28 cellular contexts compared by ENCODE assay signal in genomic region chr9:136862849-136863622, GRCh38. TPM values are rescaled to one million over a fixed set of nuclear protein-coding genes. Genes with fewer than 3 reads are reported as not detected.
DNase-seq lines count a peak whose midpoint lies in the region; ATAC-seq, FAIRE-seq and TF ChIP-seq lines count a peak whose summit lies in the region.
"Had no signal": no experiment of that assay in that cellular context is flagged by ENCODE, and none has a peak within 500 bp of the region (broad histone marks: within the 10 kb centered on the region; RNA-seq: fewer than 3 reads in every experiment).

No MANE protein-coding gene starts in this region.

- no peaks in the 10 kb centered on the region for H3K27me3 ChIP-seq in right atrium auricular region
- no peaks in the 10 kb centered on the region for H3K27me3 ChIP-seq in K562 (ENCODE audit: control insufficient read depth in 2 of 2, insufficient read depth in 2 of 2, low read length in 2 of 2)
- H3K27me3 ChIP-seq in right lobe of liver = no peaks in the 10 kb centered on the region
- no peaks in the 10 kb centered on the region for H3K27me3 ChIP-seq in transverse colon
- H3K27me3 ChIP-seq: neutrophil, Peyer's patch, upper lobe of left lung had no signal

- H3K79me2 ChIP-seq in K562 (ENCODE audit: control insufficient read depth, insufficient read depth, low read length) = peaks cover 43% of the 10 kb centered on the region

- H3K27ac ChIP-seq in right atrium auricular region = no peak overlapping the region
- no peak overlapping the region for H3K27ac ChIP-seq in K562 (ENCODE audit: extremely low read depth, low read depth, low read length)
- H3K27ac ChIP-seq in right lobe of liver = peak overlapping the region in 1 of 3 donors; percentile 49
- no peak overlapping the region for H3K27ac ChIP-seq in transverse colon
- H3K27ac ChIP-seq: neutrophil, upper lobe of left lung, WERI-Rb-1 had no signal

- H3K4me3 ChIP-seq in right atrium auricular region (no peak overlapping the region), K562 (no peak overlapping the region), right lobe of liver (no peak overlapping the region), transverse colon (no peak overlapping the region)
- H3K4me3 ChIP-seq: Peyer's patch, upper lobe of left lung had no signal

- POLR2A ChIA-PET in K562 (lab: Yijun Ruan, JAX) = interaction anchor here (1.9 kb wide), 2 partner anchors 12 to 21 kb away, joined by 4 read pairs; no protein-coding TSS in a partner anchor

- no peak for TF ChIP-seq RAD21 in K562 (CRISPR knock-in tag; conservative IDR thresholded peaks at IDR 0.05 in 1 of 2, IDR thresholded peaks at IDR 0.05 in 1 of 2)

- no peak for FAIRE-seq in K562 (lab: Jason Lieb, UNC)
- FAIRE-seq: G401.6 had no signal

- no TSS peak for BruUV-seq in K562 (replicated peaks; lab: Mats Ljungman, UMichigan)

- H3K4me1 ChIP-seq in right atrium auricular region = peaks cover 0 to 39% of the 10 kb centered on the region in 2 donors
- peaks cover 5 to 52% of the 10 kb centered on the region in 2 experiments; a peak in 3 of 5 replicates for H3K4me1 ChIP-seq in K562 (replicated peaks in 1 of 2; ENCODE audit: control insufficient read depth in 2 of 2, insufficient read depth in 2 of 2, low read length in 2 of 2)
- H3K4me1 ChIP-seq in right lobe of liver = peaks cover 0 to 50% (median 26%) of the 10 kb centered on the region in 4 donors
- peaks cover 25 to 70% (median 50%) of the 10 kb centered on the region in 4 donors for H3K4me1 ChIP-seq in transverse colon

- DNase-seq in cardiac septum (ENCODE audit: low spot score) = peak; percentile 71
- no peak for DNase-seq in right atrium auricular region (ENCODE audit: low spot score)
- DNase-seq in K562 (ENCODE audit: extremely low read depth in 1 of 4, low spot score in 3 of 4) = no peak
- peak in 2 of 3 donors; percentile 56 to 64 for DNase-seq in right lobe of liver
- peak; percentile 6 for DNase-seq in transverse colon
- no peak for DNase-seq in activated gamma-delta T cell treated with Interleukin-2 at 50 U/mL for 16 hours
- no peak for DNase-seq in globus pallidus (ENCODE audit: low spot score)
- DNase-seq: activated CD4-positive, alpha-beta T cell treated with anti-CD3 and anti-CD28 coated beads, Interleukin-2, amount 10 ng/mL, durations not matched to agents 7 days and 5 days; activated gamma-delta T cell; activated naive CD8-positive, alpha-beta T cell treated with anti-CD3 and anti-CD28 coated beads, Interleukin-2, amount 50 U/mL, for 24 hours; activated T-cell treated with anti-CD3 and anti-CD28 coated beads, Interleukin-2, amount 50 U/mL, for 1 hour; Caco-2; central memory CD4-positive, alpha-beta T cell; effector memory CD8-positive, alpha-beta T cell; glutamatergic neuron; islet precursor cell; Kasumi-1; NCI-H1417 treated with DMSO at 0.1 percent for 48 hours; NCI-H2081 treated with DMSO at 0.1 percent for 48 hours; NCI-H226; Peyer's patch; WERI-Rb-1 had no signal

- no peak for TF ChIP-seq EP300 in K562 (IDR thresholded peaks at IDR 0.05; ENCODE audit: low read length)
- no peak for TF ChIP-seq EP300 in transverse colon (IDR thresholded peaks at IDR 0.05; ENCODE audit: low read depth)

- CTCF ChIA-PET in K562 (lab: Yijun Ruan, JAX; ENCODE audit: low intra/inter-chr PET ratio) = no interaction called here

- ATAC-seq in K562 = no peak
- no peak for ATAC-seq in right lobe of liver
- ATAC-seq in GM18909 (IDR thresholded peaks at IDR 0.05; ENCODE audit: poor library complexity, unreplicated experiment) = no peak
- ATAC-seq: activated naive CD8-positive, alpha-beta T cell treated with anti-CD3 and anti-CD28 coated beads, Interleukin-2, amount 50 U/mL, for 24 hours; effector memory CD8-positive, alpha-beta T cell; HCT116; stimulated activated memory B cell treated with anti-CD40 and anti-IgM and Interleukin-4, amounts not matched to agents 10 μg/mL and 1 μg/mL and 100 μg/mL, for 72 hours had no signal

- TF ChIP-seq POLR2A in K562 (conservative IDR thresholded peaks at IDR 0.05) = no peak
- TF ChIP-seq POLR2A in right lobe of liver (IDR thresholded peaks at IDR 0.05) = no peak
- no peak for TF ChIP-seq POLR2A in transverse colon (IDR thresholded peaks at IDR 0.05)

- WGBS in K562 (ENCODE audit: insufficient coverage, low coverage, missing lambda C conversion rate) = 95% methylated on average over 25 of the region's 31 CpGs
- WGBS in right lobe of liver (ENCODE audit: insufficient coverage, low coverage, low lambda C conversion rate, missing lambda C conversion rate) = 83% methylated on average over 15 of the region's 31 CpGs
- 89% methylated on average over 31 of the region's 31 CpGs; no CpG with 5 or more reads in 1 of the 2 donors for whole genome bisulfite sequencing in transverse colon (ENCODE audit: low coverage in 1 of 2), 2 donors

- H4K20me1 ChIP-seq in K562 (replicated peaks; ENCODE audit: control insufficient read depth, insufficient read depth, low read length) = peaks cover 14% of the 10 kb centered on the region; the same call in 1 of the 2 replicates

- peak overlapping the region in 1 of 2 experiments; percentile 39; a peak in 1 of 4 replicates for H3K9ac ChIP-seq in K562 (ENCODE audit: insufficient read depth in 1 of 2, low read depth in 2 of 2, low read length in 2 of 2)

- no peak overlapping the region for H3K4me2 ChIP-seq in K562 (ENCODE audit: insufficient read depth, low read length)

- no peak overlapping the region for H2AFZ ChIP-seq in K562 (ENCODE audit: low read depth, low read length)

- no peak for TF ChIP-seq CTCF in right atrium auricular region (IDR thresholded peaks at IDR 0.05)
- no peak for TF ChIP-seq CTCF in K562 (IDR thresholded peaks at IDR 0.05 in 2 of 3, conservative IDR thresholded peaks at IDR 0.05 in 1 of 3; ENCODE audit: insufficient read depth in 2 of 3, low read depth in 1 of 3, low read length in 3 of 3)
- TF ChIP-seq CTCF in right lobe of liver (IDR thresholded peaks at IDR 0.05) = no peak
- TF ChIP-seq CTCF in transverse colon (IDR thresholded peaks at IDR 0.05) = no peak

- H3K36me3 ChIP-seq in right atrium auricular region = peaks cover 35% of the 10 kb centered on the region
- peaks cover 54% of the 10 kb centered on the region; the same call in 2 of the 3 replicates for H3K36me3 ChIP-seq in K562 (ENCODE audit: control insufficient read depth, insufficient read depth, low read length)
- H3K36me3 ChIP-seq in right lobe of liver = peaks cover 3 to 28% (median 15%) of the 10 kb centered on the region in 4 donors
- H3K36me3 ChIP-seq in transverse colon = peaks cover 0 to 22% (median 11%) of the 10 kb centered on the region in 4 donors

- in situ Hi-C loops in K562 (cut with MboI) (no loop called here), transverse colon (cut with MboI; ENCODE audit: low pct_ligation_motif_present in 1 of 4, low pct_unique_long_range_greater_than_20kb in 1 of 4, low sequenced_read_pairs in 3 of 4) (no loop called here)

- intact Hi-C loops in cardiac septum (cut with DNase I) = no loop called here
- intact Hi-C loops in K562 (cut with micrococcal nuclease) = no loop called here
- intact Hi-C loops in right lobe of liver (cut with DNase I) = no loop called here
- intact Hi-C loops in transverse colon (cut with DNase I; ENCODE audit: low total_unique reads) = loop anchor here (10.0 kb wide), 1 partner anchor 82 kb away; the partner anchor contains the start of genes C8G and FBXW5

- peaks cover 4% of the 10 kb centered on the region for H3K9me1 ChIP-seq in K562 (ENCODE audit: control insufficient read depth, insufficient read depth, low read length)

- H3K9me3 ChIP-seq in right atrium auricular region (no peaks in the 10 kb centered on the region), K562 (replicated peaks; ENCODE audit: control insufficient read depth, insufficient read depth, low read depth, low read length) (no peaks in the 10 kb centered on the region; the same call in 1 of the 2 replicates), right lobe of liver (no peaks in the 10 kb centered on the region), transverse colon (no peaks in the 10 kb centered on the region)
- H3K9me3 ChIP-seq: Caco-2, neutrophil, Peyer's patch had no signal

RNA-seq across cellular contexts. Expression of gene EDF1, which starts 3.1 kb away (rescaled TPM):
- 293 TPM for total RNA-seq in cardiac septum
- 100 to 1,000 TPM; 329 to 428 TPM for total RNA-seq in right atrium auricular region
- 59.6 and 137 TPM in 2 replicates for total RNA-seq in K562 (2011; cell fraction: chromatin; rRNA removed; ENCODE audit: low replicate concordance)
- total RNA-seq in K562 (2011; cell fraction: nucleolus; rRNA removed) = 95.8 and 97.7 TPM in 2 replicates
- total RNA-seq in K562 (2011; cell fraction: nucleoplasm; rRNA removed) = 83.2 and 87.5 TPM in 2 replicates
- total RNA-seq in K562 (2014; rRNA removed) = 532 and 564 TPM in 2 replicates
- total RNA-seq in K562 (2014; rRNA removed; fragmentation: Illumina TruSeq; extraction: Trizol) = 132 and 198 TPM in 2 replicates
- total RNA-seq in K562 (2015; rRNA removed; fragmentation: Illumina TruSeq; extraction: Trizol) = 363 and 368 TPM in 2 replicates
- 302 and 324 TPM in 2 replicates for total RNA-seq in K562 (2021)
- 235 TPM in 2 replicates for polyA plus RNA-seq in K562 (2011; rRNA removed)
- 308 and 335 TPM in 2 replicates for polyA plus RNA-seq in K562 (2011; cell fraction: cytosol; rRNA removed)
- polyA plus RNA-seq in K562 (2011; cell fraction: nucleus; rRNA removed) = 223 and 253 TPM in 2 replicates
- polyA plus RNA-seq in K562 (2012) = 389 and 638 TPM in 2 replicates
- 318 and 384 TPM in 2 replicates for polyA plus RNA-seq in K562 (2014; fragmentation: Illumina TruSeq; extraction: Trizol)
- polyA plus RNA-seq in K562 (2014; fragmentation: Nextera tagmentation; extraction: Ambion mirVana) = 100 to 1,000 TPM in 1 of 2 experiments, 10 to 100 TPM in 1; 81.0 to 108 TPM
- polyA plus RNA-seq in K562 (2014; rRNA removed) = 526 and 558 TPM in 2 replicates
- polyA minus RNA-seq in K562 (2011; rRNA and poly(A)+ RNA removed) = 128 and 129 TPM in 2 replicates
- 82.8 and 116 TPM in 2 replicates for polyA minus RNA-seq in K562 (2011; cell fraction: cytosol; rRNA and poly(A)+ RNA removed)
- polyA minus RNA-seq in K562 (2011; cell fraction: nucleus; rRNA and poly(A)+ RNA removed) = 37.3 and 41.4 TPM in 2 replicates
- total RNA-seq in right lobe of liver = 100 to 1,000 TPM; 216 to 486 (median 227) TPM
- 100 to 1,000 TPM; 353 to 618 (median 555) TPM for total RNA-seq in transverse colon

RNA-seq across cellular contexts. Expression of gene MAMDC4, which starts 10.9 kb away (rescaled TPM):
- total RNA-seq in cardiac septum = 11.0 TPM
- 1 to 10 TPM; 1.7 to 2.0 TPM for total RNA-seq in right atrium auricular region
- 9.8 and 44.0 TPM in 2 replicates for total RNA-seq in K562 (2011; cell fraction: chromatin; rRNA removed; ENCODE audit: low replicate concordance)
- total RNA-seq in K562 (2011; cell fraction: nucleolus; rRNA removed) = 38.6 and 45.4 TPM in 2 replicates
- total RNA-seq in K562 (2011; cell fraction: nucleoplasm; rRNA removed) = 15.4 and 16.5 TPM in 2 replicates
- 4.5 and 7.1 TPM in 2 replicates for total RNA-seq in K562 (2014; rRNA removed)
- 0.10 and 0.47 TPM in 2 replicates for total RNA-seq in K562 (2014; rRNA removed; fragmentation: Illumina TruSeq; extraction: Trizol)
- total RNA-seq in K562 (2015; rRNA removed; fragmentation: Illumina TruSeq; extraction: Trizol) = 2.9 and 3.6 TPM in 2 replicates
- 9.6 and 11.0 TPM in 2 replicates for total RNA-seq in K562 (2021)
- 1.3 and 3.6 TPM in 2 replicates for polyA plus RNA-seq in K562 (2011; rRNA removed)
- 0.74 and 2.6 TPM in 2 replicates for polyA plus RNA-seq in K562 (2011; cell fraction: cytosol; rRNA removed)
- 45.8 and 94.5 TPM in 2 replicates for polyA plus RNA-seq in K562 (2011; cell fraction: nucleus; rRNA removed)
- polyA plus RNA-seq in K562 (2012) = 6.9 and 15.2 TPM in 2 replicates
- polyA plus RNA-seq in K562 (2014; fragmentation: Illumina TruSeq; extraction: Trizol) = 1.5 and 2.2 TPM in 2 replicates
- polyA plus RNA-seq in K562 (2014; fragmentation: Nextera tagmentation; extraction: Ambion mirVana) = under 1 TPM; 0.03 to 0.18 TPM
- polyA plus RNA-seq in K562 (2014; rRNA removed) = 7.9 and 10.8 TPM in 2 replicates
- 0.06 and 0.21 TPM in 2 replicates for polyA minus RNA-seq in K562 (2011; rRNA and poly(A)+ RNA removed)
- 1.1 and 1.5 TPM in 2 replicates for polyA minus RNA-seq in K562 (2011; cell fraction: cytosol; rRNA and poly(A)+ RNA removed)
- polyA minus RNA-seq in K562 (2011; cell fraction: nucleus; rRNA and poly(A)+ RNA removed) = 5.0 and 5.6 TPM in 2 replicates
- total RNA-seq in right lobe of liver = 10 to 100 TPM in 4 of 6 experiments, 1 to 10 TPM in 2; 5.7 to 27.9 (median 22.5) TPM
- 10 to 100 TPM; 11.4 to 52.5 (median 23.2) TPM for total RNA-seq in transverse colon

RNA-seq across cellular contexts. Expression of gene PHPT1, which starts 13.8 kb away (rescaled TPM):
- total RNA-seq in cardiac septum (296 TPM), right atrium auricular region (100 to 1,000 TPM; 140 to 154 TPM), K562 (2014; rRNA removed) (114 and 142 TPM in 2 replicates), K562 (2014; rRNA removed; fragmentation: Illumina TruSeq; extraction: Trizol) (16.4 and 20.9 TPM in 2 replicates), K562 (2015; rRNA removed; fragmentation: Illumina TruSeq; extraction: Trizol) (93.0 and 96.7 TPM in 2 replicates), K562 (2021) (126 and 135 TPM in 2 replicates), right lobe of liver (10 to 100 TPM; 30.5 to 66.6 (median 49.3) TPM), transverse colon (100 to 1,000 TPM in 2 of 4 donors, 10 to 100 TPM in 2; 69.7 to 134 (median 107) TPM)
- 45.1 and 180 TPM in 2 replicates for total RNA-seq in K562 (2011; cell fraction: chromatin; rRNA removed; ENCODE audit: low replicate concordance)
- total RNA-seq in K562 (2011; cell fraction: nucleolus; rRNA removed) = 169 and 176 TPM in 2 replicates
- total RNA-seq in K562 (2011; cell fraction: nucleoplasm; rRNA removed) = 73.7 and 101 TPM in 2 replicates
- polyA plus RNA-seq in K562 (2011; rRNA removed) (50.9 and 84.3 TPM in 2 replicates), K562 (2014; fragmentation: Illumina TruSeq; extraction: Trizol) (80.2 and 98.6 TPM in 2 replicates), K562 (2014; fragmentation: Nextera tagmentation; extraction: Ambion mirVana) (100 to 1,000 TPM; 131 to 166 TPM), K562 (2014; rRNA removed) (129 and 161 TPM in 2 replicates)
- polyA plus RNA-seq in K562 (2011; cell fraction: cytosol; rRNA removed) = 137 and 211 TPM in 2 replicates
- 314 and 360 TPM in 2 replicates for polyA plus RNA-seq in K562 (2011; cell fraction: nucleus; rRNA removed)
- polyA plus RNA-seq in K562 (2012) = 124 and 150 TPM in 2 replicates
- polyA minus RNA-seq in K562 (2011; rRNA and poly(A)+ RNA removed) = 7.0 and 7.2 TPM in 2 replicates
- polyA minus RNA-seq in K562 (2011; cell fraction: cytosol; rRNA and poly(A)+ RNA removed) = 19.4 and 27.9 TPM in 2 replicates
- polyA minus RNA-seq in K562 (2011; cell fraction: nucleus; rRNA and poly(A)+ RNA removed) = 31.0 and 41.3 TPM in 2 replicates

RNA-seq across cellular contexts. Expression of gene AJM1, which starts 20.8 kb away (rescaled TPM):
- 8.6 TPM for total RNA-seq in cardiac septum
- 1 to 10 TPM; 2.7 to 3.0 TPM for total RNA-seq in right atrium auricular region
- 3.5 and 12.8 TPM in 2 replicates for total RNA-seq in K562 (2011; cell fraction: chromatin; rRNA removed; ENCODE audit: low replicate concordance)
- total RNA-seq in K562 (2011; cell fraction: nucleolus; rRNA removed) = 13.2 and 13.6 TPM in 2 replicates
- 7.8 and 10.9 TPM in 2 replicates for total RNA-seq in K562 (2011; cell fraction: nucleoplasm; rRNA removed)
- total RNA-seq in K562 (2014; rRNA removed) = 2.0 and 2.8 TPM in 2 replicates
- total RNA-seq in K562 (2014; rRNA removed; fragmentation: Illumina TruSeq; extraction: Trizol) = 0.07 TPM in 1 of 2 replicates, not detected in the other
- 0.83 and 0.94 TPM in 2 replicates for total RNA-seq in K562 (2015; rRNA removed; fragmentation: Illumina TruSeq; extraction: Trizol)
- total RNA-seq in K562 (2021) = 3.2 TPM in 2 replicates
- polyA plus RNA-seq in K562 (2011; rRNA removed) = 0.46 and 1.1 TPM in 2 replicates
- 0.49 and 1.00 TPM in 2 replicates for polyA plus RNA-seq in K562 (2011; cell fraction: cytosol; rRNA removed)
- 11.7 and 16.6 TPM in 2 replicates for polyA plus RNA-seq in K562 (2011; cell fraction: nucleus; rRNA removed)
- 2.1 and 4.3 TPM in 2 replicates for polyA plus RNA-seq in K562 (2012)
- 0.06 and 0.54 TPM in 2 replicates for polyA plus RNA-seq in K562 (2014; fragmentation: Illumina TruSeq; extraction: Trizol)
- under 1 TPM in 1 of 2 experiments, not detected in 1; 0.01 TPM for polyA plus RNA-seq in K562 (2014; fragmentation: Nextera tagmentation; extraction: Ambion mirVana)
- 2.2 and 3.7 TPM in 2 replicates for polyA plus RNA-seq in K562 (2014; rRNA removed)
- polyA minus RNA-seq in K562 (2011; rRNA and poly(A)+ RNA removed) = 0.11 and 0.12 TPM in 2 replicates
- polyA minus RNA-seq in K562 (2011; cell fraction: cytosol; rRNA and poly(A)+ RNA removed) = 0.86 and 1.3 TPM in 2 replicates
- 2.6 and 3.0 TPM in 2 replicates for polyA minus RNA-seq in K562 (2011; cell fraction: nucleus; rRNA and poly(A)+ RNA removed)
- total RNA-seq in right lobe of liver = 1 to 10 TPM; 1.7 to 2.8 (median 2.6) TPM
- total RNA-seq in transverse colon = 10 to 100 TPM in 3 of 4 donors, 1 to 10 TPM in 1; 9.8 to 26.5 (median 17.0) TPM

RNA-seq across cellular contexts. Expression of gene TRAF2, which starts 23.3 kb away (rescaled TPM):
- total RNA-seq in cardiac septum (10.2 TPM), right atrium auricular region (1 to 10 TPM; 1.9 to 4.1 TPM), K562 (2014; rRNA removed) (26.8 and 33.3 TPM in 2 replicates), K562 (2014; rRNA removed; fragmentation: Illumina TruSeq; extraction: Trizol) (5.9 and 9.1 TPM in 2 replicates), K562 (2015; rRNA removed; fragmentation: Illumina TruSeq; extraction: Trizol) (26.6 and 28.2 TPM in 2 replicates), K562 (2021) (44.5 and 45.2 TPM in 2 replicates), right lobe of liver (1 to 10 TPM; 5.8 to 8.8 (median 7.1) TPM), transverse colon (10 to 100 TPM; 12.5 to 60.6 (median 13.8) TPM)
- 25.3 and 98.2 TPM in 2 replicates for total RNA-seq in K562 (2011; cell fraction: chromatin; rRNA removed; ENCODE audit: low replicate concordance)
- 71.7 TPM in 2 replicates for total RNA-seq in K562 (2011; cell fraction: nucleolus; rRNA removed)
- total RNA-seq in K562 (2011; cell fraction: nucleoplasm; rRNA removed) = 30.2 and 33.8 TPM in 2 replicates
- polyA plus RNA-seq in K562 (2011; rRNA removed) (17.3 and 24.9 TPM in 2 replicates), K562 (2014; fragmentation: Illumina TruSeq; extraction: Trizol) (18.0 and 28.7 TPM in 2 replicates), K562 (2014; fragmentation: Nextera tagmentation; extraction: Ambion mirVana) (under 1 TPM; 0.24 to 0.81 TPM), K562 (2014; rRNA removed) (33.6 and 44.2 TPM in 2 replicates)
- polyA plus RNA-seq in K562 (2011; cell fraction: cytosol; rRNA removed) = 21.6 and 32.3 TPM in 2 replicates
- polyA plus RNA-seq in K562 (2011; cell fraction: nucleus; rRNA removed) = 26.6 and 36.1 TPM in 2 replicates
- 22.1 and 24.0 TPM in 2 replicates for polyA plus RNA-seq in K562 (2012)
- 9.8 and 14.7 TPM in 2 replicates for polyA minus RNA-seq in K562 (2011; rRNA and poly(A)+ RNA removed)
- 26.8 and 28.5 TPM in 2 replicates for polyA minus RNA-seq in K562 (2011; cell fraction: cytosol; rRNA and poly(A)+ RNA removed)
- 22.8 and 24.9 TPM in 2 replicates for polyA minus RNA-seq in K562 (2011; cell fraction: nucleus; rRNA and poly(A)+ RNA removed)

Comparison
In these comparisons a context has a peak if more than half of its experiments do, and no peak if none do; other contexts are left out.
1. DNase-seq: peak in cardiac septum (single experiment), right lobe of liver (2 of 3) and transverse colon (single experiment); none in right atrium auricular region (single experiment), K562 (0 of 4), activated gamma-delta T cell treated with Interleukin-2 at 50 U/mL for 16 hours (single experiment) and globus pallidus (single experiment).